ENCODE assay signal across 1 cellular context in the genomic region with DNA sequence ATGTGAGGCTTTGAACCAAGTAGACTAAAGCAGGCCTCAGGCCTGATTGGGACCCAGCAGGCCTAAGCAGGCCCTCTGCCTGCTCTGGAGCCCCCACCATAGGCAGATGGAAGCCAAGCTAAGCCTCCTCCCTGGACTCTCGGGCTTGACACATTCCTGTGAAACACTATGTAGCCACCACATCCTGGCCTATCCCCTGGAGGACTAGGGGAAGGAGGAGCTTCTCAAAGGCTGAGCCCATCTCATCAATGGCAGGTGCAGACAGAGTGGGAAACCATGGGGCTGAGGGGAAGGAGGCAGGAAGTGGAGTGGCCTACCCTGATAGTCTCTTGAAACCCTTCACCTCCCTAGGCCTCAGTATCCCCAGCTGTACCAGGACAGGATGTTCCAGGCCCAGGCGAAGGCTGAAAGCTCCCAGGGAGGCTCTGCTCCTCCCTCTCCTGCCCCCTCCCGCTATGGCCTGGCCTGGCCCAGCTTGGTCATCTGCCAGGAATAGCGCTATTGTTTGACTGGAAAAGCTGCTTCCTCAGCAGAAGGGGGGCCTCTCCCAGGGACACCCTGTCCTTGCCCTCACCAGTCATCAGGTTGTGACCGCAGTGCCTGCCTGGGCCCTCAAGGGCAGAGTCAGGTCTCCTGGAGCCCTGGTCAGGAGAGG.
A peak's percentile ranks its signal among the peaks of the same experiment; 100 is the strongest.
TF ChIP-seq lines count a peak whose summit lies in the region.

No MANE protein-coding gene starts in this region.

TF ChIP-seq in IMR-90, 13 proteins besides CTCF, POLR2A, EP300 and RAD21:
- TF ChIP-seq MAZ (IDR thresholded peaks at IDR 0.05; ENCODE audit: borderline replicate concordance, low read depth, low read length): peak; percentile 53; the same call in 1 of the 2 replicates
- TF ChIP-seq MAFK (IDR thresholded peaks at IDR 0.05; ENCODE audit: low read depth, low read length): 0 out of 2 replicates have a peak, but pooled peaks have one; percentile 12
- TF ChIP-seq, protein P1, sequence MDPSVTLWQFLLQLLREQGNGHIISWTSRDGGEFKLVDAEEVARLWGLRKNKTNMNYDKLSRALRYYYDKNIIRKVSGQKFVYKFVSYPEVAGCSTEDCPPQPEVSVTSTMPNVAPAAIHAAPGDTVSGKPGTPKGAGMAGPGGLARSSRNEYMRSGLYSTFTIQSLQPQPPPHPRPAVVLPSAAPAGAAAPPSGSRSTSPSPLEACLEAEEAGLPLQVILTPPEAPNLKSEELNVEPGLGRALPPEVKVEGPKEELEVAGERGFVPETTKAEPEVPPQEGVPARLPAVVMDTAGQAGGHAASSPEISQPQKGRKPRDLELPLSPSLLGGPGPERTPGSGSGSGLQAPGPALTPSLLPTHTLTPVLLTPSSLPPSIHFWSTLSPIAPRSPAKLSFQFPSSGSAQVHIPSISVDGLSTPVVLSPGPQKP (IDR thresholded peaks at IDR 0.05; ENCODE audit: borderline replicate concordance, low read depth, low read length): no peak
- no peak for TF ChIP-seq CEBPB (IDR thresholded peaks at IDR 0.05; ENCODE audit: low read depth, low read length)
- no peak for TF ChIP-seq NFE2L2 (IDR thresholded peaks at IDR 0.05; ENCODE audit: low read depth, low read length)
- no peak for TF ChIP-seq SMC3 (IDR thresholded peaks at IDR 0.05; ENCODE audit: low read depth, low read length)
- TF ChIP-seq MXI1 (IDR thresholded peaks at IDR 0.05; ENCODE audit: borderline replicate concordance, low read depth, low read length): no peak
